Comparison of ENCODE assay signal across 1 cellular context in genomic region chr2:25421746-25422431, GRCh38.
TF ChIP-seq lines count a peak whose summit lies in the region.

No MANE protein-coding gene starts in this region.

TF ChIP-seq in GM12878, 131 proteins besides CTCF, POLR2A, EP300 and RAD21 (continued from another document and continues in another):
- TF ChIP-seq, protein P1, sequence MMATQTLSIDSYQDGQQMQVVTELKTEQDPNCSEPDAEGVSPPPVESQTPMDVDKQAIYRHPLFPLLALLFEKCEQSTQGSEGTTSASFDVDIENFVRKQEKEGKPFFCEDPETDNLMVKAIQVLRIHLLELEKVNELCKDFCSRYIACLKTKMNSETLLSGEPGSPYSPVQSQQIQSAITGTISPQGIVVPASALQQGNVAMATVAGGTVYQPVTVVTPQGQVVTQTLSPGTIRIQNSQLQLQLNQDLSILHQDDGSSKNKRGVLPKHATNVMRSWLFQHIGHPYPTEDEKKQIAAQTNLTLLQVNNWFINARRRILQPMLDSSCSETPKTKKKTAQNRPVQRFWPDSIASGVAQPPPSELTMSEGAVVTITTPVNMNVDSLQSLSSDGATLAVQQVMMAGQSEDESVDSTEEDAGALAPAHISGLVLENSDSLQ (IDR thresholded peaks at IDR 0.05): no peak
- TF ChIP-seq NR2C2 (IDR thresholded peaks at IDR 0.05; ENCODE audit: borderline replicate concordance, control insufficient read depth, insufficient read length, low read depth) (no peak), POLR2AphosphoS2 (IDR thresholded peaks at IDR 0.05; ENCODE audit: low read depth, low read length) (peak; percentile 90; the same call in 1 of the 2 replicates), RB1 (IDR thresholded peaks at IDR 0.05; ENCODE audit: borderline replicate concordance) (no peak), BCL3 (IDR thresholded peaks at IDR 0.05; ENCODE audit: borderline replicate concordance, insufficient read depth, low read depth, low read length, poor library complexity, severe bottlenecking) (no peak), DPF2 (IDR thresholded peaks at IDR 0.05) (no peak), BCL11A (IDR thresholded peaks at IDR 0.05; ENCODE audit: low read depth, low read length) (no peak), RELB (IDR thresholded peaks at IDR 0.05; ENCODE audit: low read depth) (peak; percentile 67; the same call in 1 of the 2 replicates), NFYA (IDR thresholded peaks at IDR 0.05; ENCODE audit: borderline replicate concordance, low read depth, low read length) (no peak), KAT2A (conservative IDR thresholded peaks at IDR 0.05; ENCODE audit: control insufficient read depth, low read depth, low read length) (no peak), JUNB (IDR thresholded peaks at IDR 0.05) (peak; percentile 43), MLLT1 (IDR thresholded peaks at IDR 0.05) (no peak; the same call in 1 of the 2 replicates), BRCA1 (IDR thresholded peaks at IDR 0.05; ENCODE audit: low read depth, low read length) (no peak), ZBED1 (IDR thresholded peaks at IDR 0.05; ENCODE audit: borderline replicate concordance) (peak; percentile 60; the same call in 1 of the 2 replicates), ZNF217 (IDR thresholded peaks at IDR 0.05) (no peak), CHD1 (IDR thresholded peaks at IDR 0.05; ENCODE audit: low read depth, low read length) (no peak), ZBTB11 (CRISPR knock-in tag; IDR thresholded peaks at IDR 0.05) (0 out of 2 replicates have a peak, but pooled peaks have one; percentile 2), KLF5 (IDR thresholded peaks at IDR 0.05; ENCODE audit: partially characterized antibody) (no peak), CREM (IDR thresholded peaks at IDR 0.05; ENCODE audit: low read depth) (peak; percentile 41; the same call in 1 of the 2 replicates), HCFC1 (IDR thresholded peaks at IDR 0.05; ENCODE audit: low read length) (no peak), WRNIP1 (IDR thresholded peaks at IDR 0.05; ENCODE audit: borderline replicate concordance, low read depth, low read length) (no peak), ETV6 (conservative IDR thresholded peaks at IDR 0.05 in 1 of 2, IDR thresholded peaks at IDR 0.05 in 1 of 2; ENCODE audit: borderline replicate concordance in 1 of 2, low read depth in 1 of 2) (no peak; a peak in 1 of 4 replicates), PAX8 (IDR thresholded peaks at IDR 0.05) (no peak), PML (IDR thresholded peaks at IDR 0.05; ENCODE audit: low read length) (0 out of 2 replicates have a peak, but pooled peaks have one; percentile 41), RBBP5 (conservative IDR thresholded peaks at IDR 0.05) (no peak), CREB1 (IDR thresholded peaks at IDR 0.05; ENCODE audit: low read depth) (peak; percentile 66), FOXM1 (IDR thresholded peaks at IDR 0.05; ENCODE audit: low read depth, low read length) (peak; percentile 46; the same call in 1 of the 2 replicates), SP1 (IDR thresholded peaks at IDR 0.05; ENCODE audit: low read depth, low read length) (no peak), USF1 (IDR thresholded peaks at IDR 0.05; ENCODE audit: borderline replicate concordance, extremely low read length, insufficient read depth, low read depth, low read length) (no peak), ESRRA (IDR thresholded peaks at IDR 0.05; ENCODE audit: low read length) (no peak), ELK1 (IDR thresholded peaks at IDR 0.05; ENCODE audit: low read depth, low read length) (no peak)
- TF ChIP-seq, protein P2, sequence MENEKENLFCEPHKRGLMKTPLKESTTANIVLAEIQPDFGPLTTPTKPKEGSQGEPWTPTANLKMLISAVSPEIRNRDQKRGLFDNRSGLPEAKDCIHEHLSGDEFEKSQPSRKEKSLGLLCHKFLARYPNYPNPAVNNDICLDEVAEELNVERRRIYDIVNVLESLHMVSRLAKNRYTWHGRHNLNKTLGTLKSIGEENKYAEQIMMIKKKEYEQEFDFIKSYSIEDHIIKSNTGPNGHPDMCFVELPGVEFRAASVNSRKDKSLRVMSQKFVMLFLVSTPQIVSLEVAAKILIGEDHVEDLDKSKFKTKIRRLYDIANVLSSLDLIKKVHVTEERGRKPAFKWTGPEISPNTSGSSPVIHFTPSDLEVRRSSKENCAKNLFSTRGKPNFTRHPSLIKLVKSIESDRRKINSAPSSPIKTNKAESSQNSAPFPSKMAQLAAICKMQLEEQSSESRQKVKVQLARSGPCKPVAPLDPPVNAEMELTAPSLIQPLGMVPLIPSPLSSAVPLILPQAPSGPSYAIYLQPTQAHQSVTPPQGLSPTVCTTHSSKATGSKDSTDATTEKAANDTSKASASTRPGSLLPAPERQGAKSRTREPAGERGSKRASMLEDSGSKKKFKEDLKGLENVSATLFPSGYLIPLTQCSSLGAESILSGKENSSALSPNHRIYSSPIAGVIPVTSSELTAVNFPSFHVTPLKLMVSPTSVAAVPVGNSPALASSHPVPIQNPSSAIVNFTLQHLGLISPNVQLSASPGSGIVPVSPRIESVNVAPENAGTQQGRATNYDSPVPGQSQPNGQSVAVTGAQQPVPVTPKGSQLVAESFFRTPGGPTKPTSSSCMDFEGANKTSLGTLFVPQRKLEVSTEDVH (IDR thresholded peaks at IDR 0.05; ENCODE audit: low read depth, partially characterized antibody): no peak
- TF ChIP-seq, protein P3, sequence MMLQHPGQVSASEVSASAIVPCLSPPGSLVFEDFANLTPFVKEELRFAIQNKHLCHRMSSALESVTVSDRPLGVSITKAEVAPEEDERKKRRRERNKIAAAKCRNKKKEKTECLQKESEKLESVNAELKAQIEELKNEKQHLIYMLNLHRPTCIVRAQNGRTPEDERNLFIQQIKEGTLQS (IDR thresholded peaks at IDR 0.05; ENCODE audit: borderline replicate concordance, extremely low read depth, low read depth, low read length): no peak
- TF ChIP-seq, protein P4, sequence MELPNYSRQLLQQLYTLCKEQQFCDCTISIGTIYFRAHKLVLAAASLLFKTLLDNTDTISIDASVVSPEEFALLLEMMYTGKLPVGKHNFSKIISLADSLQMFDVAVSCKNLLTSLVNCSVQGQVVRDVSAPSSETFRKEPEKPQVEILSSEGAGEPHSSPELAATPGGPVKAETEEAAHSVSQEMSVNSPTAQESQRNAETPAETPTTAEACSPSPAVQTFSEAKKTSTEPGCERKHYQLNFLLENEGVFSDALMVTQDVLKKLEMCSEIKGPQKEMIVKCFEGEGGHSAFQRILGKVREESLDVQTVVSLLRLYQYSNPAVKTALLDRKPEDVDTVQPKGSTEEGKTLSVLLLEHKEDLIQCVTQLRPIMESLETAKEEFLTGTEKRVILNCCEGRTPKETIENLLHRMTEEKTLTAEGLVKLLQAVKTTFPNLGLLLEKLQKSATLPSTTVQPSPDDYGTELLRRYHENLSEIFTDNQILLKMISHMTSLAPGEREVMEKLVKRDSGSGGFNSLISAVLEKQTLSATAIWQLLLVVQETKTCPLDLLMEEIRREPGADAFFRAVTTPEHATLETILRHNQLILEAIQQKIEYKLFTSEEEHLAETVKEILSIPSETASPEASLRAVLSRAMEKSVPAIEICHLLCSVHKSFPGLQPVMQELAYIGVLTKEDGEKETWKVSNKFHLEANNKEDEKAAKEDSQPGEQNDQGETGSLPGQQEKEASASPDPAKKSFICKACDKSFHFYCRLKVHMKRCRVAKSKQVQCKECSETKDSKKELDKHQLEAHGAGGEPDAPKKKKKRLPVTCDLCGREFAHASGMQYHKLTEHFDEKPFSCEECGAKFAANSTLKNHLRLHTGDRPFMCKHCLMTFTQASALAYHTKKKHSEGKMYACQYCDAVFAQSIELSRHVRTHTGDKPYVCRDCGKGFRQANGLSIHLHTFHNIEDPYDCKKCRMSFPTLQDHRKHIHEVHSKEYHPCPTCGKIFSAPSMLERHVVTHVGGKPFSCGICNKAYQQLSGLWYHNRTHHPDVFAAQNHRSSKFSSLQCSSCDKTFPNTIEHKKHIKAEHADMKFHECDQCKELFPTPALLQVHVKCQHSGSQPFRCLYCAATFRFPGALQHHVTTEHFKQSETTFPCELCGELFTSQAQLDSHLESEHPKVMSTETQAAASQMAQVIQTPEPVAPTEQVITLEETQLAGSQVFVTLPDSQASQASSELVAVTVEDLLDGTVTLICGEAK (IDR thresholded peaks at IDR 0.05; ENCODE audit: borderline replicate concordance): no peak
- TF ChIP-seq, protein P5, sequence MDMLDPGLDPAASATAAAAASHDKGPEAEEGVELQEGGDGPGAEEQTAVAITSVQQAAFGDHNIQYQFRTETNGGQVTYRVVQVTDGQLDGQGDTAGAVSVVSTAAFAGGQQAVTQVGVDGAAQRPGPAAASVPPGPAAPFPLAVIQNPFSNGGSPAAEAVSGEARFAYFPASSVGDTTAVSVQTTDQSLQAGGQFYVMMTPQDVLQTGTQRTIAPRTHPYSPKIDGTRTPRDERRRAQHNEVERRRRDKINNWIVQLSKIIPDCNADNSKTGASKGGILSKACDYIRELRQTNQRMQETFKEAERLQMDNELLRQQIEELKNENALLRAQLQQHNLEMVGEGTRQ (IDR thresholded peaks at IDR 0.05; ENCODE audit: borderline replicate concordance, low read depth, low read length): no peak
